23 cellular contexts compared by ENCODE assay signal in the genomic region with DNA sequence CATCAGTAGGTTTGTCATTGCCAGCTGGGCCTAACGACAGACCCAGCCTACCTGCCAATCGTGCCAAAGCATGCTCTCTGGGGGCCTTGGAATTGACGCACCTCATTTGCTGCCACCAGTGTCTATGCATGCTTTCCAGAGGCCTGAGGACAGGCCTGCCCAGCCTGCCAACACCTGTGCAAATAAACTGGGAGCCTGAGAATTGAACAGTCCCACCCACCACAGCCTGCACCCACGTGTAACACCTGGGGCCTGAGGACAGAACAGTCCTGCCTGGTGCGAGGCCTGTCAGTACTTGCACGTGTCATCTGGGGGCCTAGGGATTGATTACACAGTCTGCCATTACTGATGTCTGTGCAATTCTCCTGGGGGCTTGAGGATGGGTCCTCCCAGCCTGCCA. TPM values are rescaled to one million over a fixed set of nuclear protein-coding genes. Genes with fewer than 3 reads are reported as not detected.
DNase-seq lines count a peak whose midpoint lies in the region; FAIRE-seq and TF ChIP-seq lines count a peak whose summit lies in the region.
"Had no signal": no experiment of that assay in that cellular context is flagged by ENCODE, and none has a peak within 500 bp of the region (broad histone marks: within the 10 kb centered on the region; RNA-seq: fewer than 3 reads in every experiment).

No MANE protein-coding gene starts in this region.

- H3K9me3 Mint-ChIP-seq in glutamatergic neuron (ENCODE audit: unreplicated experiment) = peaks cover 4% of the 10 kb centered on the region

- H3K36me3 ChIP-seq in keratinocyte (ENCODE audit: control insufficient read depth in 2 of 2, extremely low read depth in 1 of 2, insufficient read depth in 2 of 2, low read length in 2 of 2) = no peaks in the 10 kb centered on the region
- H3K36me3 ChIP-seq: BLaER1 treated with 17β-estradiol and CSF1 and Interleukin-3, amounts not matched to agents 10 nM and 100 nM; Peyer's patch; SJSA1 had no signal

- peaks cover 2% of the 10 kb centered on the region for H3K79me2 ChIP-seq in keratinocyte (ENCODE audit: control insufficient read depth, insufficient read depth, low read length)

- no peak overlapping the region for H2AFZ ChIP-seq in keratinocyte (ENCODE audit: control insufficient read depth, low read length)

- H3K27me3 ChIP-seq in keratinocyte (ENCODE audit: control insufficient read depth, extremely low read depth, insufficient read depth, low read length) = no peaks in the 10 kb centered on the region
- H3K27me3 ChIP-seq: BLaER1 treated with 17β-estradiol and CSF1 and Interleukin-3, amounts not matched to agents 10 nM and 100 nM; Peyer's patch; SJSA1 had no signal

- DNase-seq in NCI-H1105 treated with DMSO at 0.1 percent for 48 hours (lab: John Stamatoyannopoulos, UW) (peak; percentile 30), NCI-H1105 (lab: John Stamatoyannopoulos, UW) (no peak), NCI-H146 treated with DMSO at 0.1 percent for 48 hours (lab: John Stamatoyannopoulos, UW; ENCODE audit: unreplicated experiment) (peak; percentile 65), NCI-H774 (lab: John Stamatoyannopoulos, UW) (peak; percentile 20), keratinocyte (ENCODE audit: low read depth, low spot score) (no peak), glutamatergic neuron (no peak), iPS-NIHi7 (ENCODE audit: extremely low spot score) (no peak)
- no peak for DNase-seq in activated naive CD4-positive, alpha-beta T cell treated with Interleukin-2 at 50 U/mL for 16 hours
- DNase-seq: ACHN; CD4-positive, alpha-beta memory T cell; DND-41; Kasumi-1; NCI-H1694; NCI-H2227 treated with DMSO at 0.1 percent for 48 hours; NCI-H526 treated with DMSO at 0.1 percent for 48 hours; Peyer's patch; T-helper 1 cell had no signal

- H3K9me1 ChIP-seq in keratinocyte (ENCODE audit: control insufficient read depth, extremely low read depth, insufficient read depth, low read length) = no peaks in the 10 kb centered on the region

- H4K20me1 ChIP-seq in keratinocyte (ENCODE audit: control insufficient read depth, extremely low read depth, insufficient read depth, low read length) = no peaks in the 10 kb centered on the region
- H4K20me1 ChIP-seq: BLaER1 treated with 17β-estradiol and CSF1 and Interleukin-3, amounts not matched to agents 10 nM and 100 nM had no signal

- H3K4me1 Mint-ChIP-seq in glutamatergic neuron (ENCODE audit: low read depth, unreplicated experiment) = peaks cover 7% of the 10 kb centered on the region

- H3K4me3 Mint-ChIP-seq in glutamatergic neuron (ENCODE audit: unreplicated experiment) = no peak overlapping the region
- H3K4me3 Mint-ChIP-seq: CD4-positive, alpha-beta memory T cell had no signal

- peak; percentile 56 for FAIRE-seq in keratinocyte (lab: Jason Lieb, UNC)
- FAIRE-seq: GM12878, H54 had no signal

- no peaks in the 10 kb centered on the region for H3K36me3 Mint-ChIP-seq in glutamatergic neuron (ENCODE audit: unreplicated experiment)
- H3K36me3 Mint-ChIP-seq: CD4-positive, alpha-beta memory T cell had no signal

- peaks cover 20% of the 10 kb centered on the region for H3K4me1 ChIP-seq in keratinocyte (ENCODE audit: control insufficient read depth, extremely low read depth, insufficient read depth, low read length)
- H3K4me1 ChIP-seq: Peyer's patch had no signal

- peaks cover 2% of the 10 kb centered on the region for H3K27me3 Mint-ChIP-seq in glutamatergic neuron (ENCODE audit: unreplicated experiment)

- no peak overlapping the region for H3K27ac ChIP-seq in keratinocyte (ENCODE audit: control insufficient read depth, insufficient read depth, low read length)
- H3K27ac ChIP-seq: 22Rv1; BLaER1 treated with 17β-estradiol and CSF1 and Interleukin-3, amounts not matched to agents 10 nM and 100 nM; Peyer's patch; SJSA1 had no signal

- dilution Hi-C loops in keratinocyte (cut with MboI; ENCODE audit: extremely low pct_ligation_motif_present, low sequenced_read_pairs) = no loop called here

- no peak overlapping the region for H3K27ac Mint-ChIP-seq in glutamatergic neuron (ENCODE audit: unreplicated experiment)
- H3K27ac Mint-ChIP-seq: CD4-positive, alpha-beta memory T cell had no signal

- TF ChIP-seq CTCF in keratinocyte (optimal IDR thresholded peaks at IDR 0.05 in 1 of 3, IDR thresholded peaks at IDR 0.05 in 1 of 3, conservative IDR thresholded peaks at IDR 0.05 in 1 of 3; ENCODE audit: extremely low read depth in 1 of 3, insufficient read depth in 2 of 3, low read length in 3 of 3) (no peak), glutamatergic neuron (IDR thresholded peaks at IDR 0.05; ENCODE audit: partially characterized antibody, unreplicated experiment) (no peak)

- H3K4me3 ChIP-seq in keratinocyte (ENCODE audit: control insufficient read depth in 2 of 3, extremely low read depth in 1 of 3, insufficient read depth in 2 of 3, low read depth in 1 of 3, low read length in 3 of 3) = no peak overlapping the region
- H3K4me3 ChIP-seq: BLaER1 treated with 17β-estradiol and CSF1 and Interleukin-3, amounts not matched to agents 10 nM and 100 nM; GM12878; Peyer's patch; SJSA1 had no signal

- H3K9me3 ChIP-seq in keratinocyte (ENCODE audit: control insufficient read depth, low read depth, low read length) = no peaks in the 10 kb centered on the region
- H3K9me3 ChIP-seq: Peyer's patch, SJSA1 had no signal

- no peak overlapping the region for H3K9ac ChIP-seq in keratinocyte (ENCODE audit: control insufficient read depth, extremely low read depth, insufficient read depth, low read length)
- H3K9ac ChIP-seq: BLaER1 treated with 17β-estradiol and CSF1 and Interleukin-3, amounts not matched to agents 10 nM and 100 nM had no signal

- H3K4me2 ChIP-seq in keratinocyte (ENCODE audit: control insufficient read depth, extremely low read depth, insufficient read depth, low read depth, low read length) = no peak overlapping the region
- H3K4me2 ChIP-seq: BLaER1 treated with 17β-estradiol and CSF1 and Interleukin-3, amounts not matched to agents 10 nM and 100 nM had no signal

RNA-seq across cellular contexts. Expression of gene RNF217, which starts 6.2 kb away (rescaled TPM):
- polyA plus RNA-seq in keratinocyte = 40.4 to 47.3 TPM (median 44.0 TPM) in 3 replicates
- polyA plus RNA-seq in keratinocyte (2011; ENCODE audit: low read depth) = 12.4 TPM
- polyA plus RNA-seq in keratinocyte (2011; cell fraction: cytosol; rRNA removed) = 28.3 and 53.2 TPM in 2 replicates
- 82.3 and 95.8 TPM in 2 replicates for polyA plus RNA-seq in keratinocyte (2011; cell fraction: nucleus; rRNA removed)
- polyA plus RNA-seq in keratinocyte (2012; ENCODE audit: low replicate concordance) = 13.2 and 25.2 TPM in 2 replicates
- 57.8 to 164 TPM (median 156 TPM) in 3 replicates for polyA minus RNA-seq in keratinocyte
- polyA minus RNA-seq in keratinocyte (2011; cell fraction: cytosol; rRNA and poly(A)+ RNA removed) = 41.8 TPM
- 82.7 and 161 TPM in 2 replicates for polyA minus RNA-seq in keratinocyte (2011; cell fraction: nucleus; rRNA and poly(A)+ RNA removed)
- total RNA-seq in glutamatergic neuron (ENCODE audit: unreplicated experiment) = 5.9 TPM
- total RNA-seq: OCI-LY7 had no signal

Comparison
In these comparisons a context has a peak if more than half of its experiments do, and no peak if none do; other contexts are left out.
1. DNase-seq: peak in NCI-H1105 treated with DMSO at 0.1 percent for 48 hours (single experiment), NCI-H146 treated with DMSO at 0.1 percent for 48 hours (single experiment) and NCI-H774 (single experiment); none in NCI-H1105 (single experiment), keratinocyte (single experiment), glutamatergic neuron (single experiment), activated naive CD4-positive, alpha-beta T cell treated with Interleukin-2 at 50 U/mL for 16 hours (single experiment) and iPS-NIHi7 (single experiment).